In the genomic region with DNA sequence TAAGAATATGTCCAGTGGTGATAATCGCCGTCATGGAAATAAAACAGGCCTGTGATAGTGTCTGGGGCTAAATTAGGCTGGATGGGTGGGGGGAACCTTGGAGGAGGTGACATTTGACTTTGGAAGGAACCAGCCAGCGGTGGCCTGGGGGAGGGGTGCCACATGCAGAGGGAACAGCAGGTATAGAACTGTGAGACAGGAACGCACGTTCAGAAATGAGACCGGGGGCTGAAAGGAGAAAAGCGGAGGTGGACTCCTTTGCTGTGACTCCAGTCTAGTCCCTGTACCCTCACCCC, we compare ENCODE assay signal across 21 cellular contexts. TPM values are rescaled to one million over a fixed set of nuclear protein-coding genes. Genes with fewer than 3 reads are reported as not detected.
DNase-seq lines count a peak whose midpoint lies in the region; ATAC-seq and TF ChIP-seq lines count a peak whose summit lies in the region.
"Had no signal": no experiment of that assay in that cellular context is flagged by ENCODE, and none has a peak within 500 bp of the region (broad histone marks: within the 10 kb centered on the region; RNA-seq: fewer than 3 reads in every experiment).

No MANE protein-coding gene starts in this region.

- DNase-seq in Caco-2 (no peak), glutamatergic neuron (no peak), NCI-H345 treated with DMSO at 0.1 percent for 48 hours (lab: John Stamatoyannopoulos, UW; ENCODE audit: unreplicated experiment) (no peak), GM13977 (ENCODE audit: low spot score) (no peak)
- no peak for DNase-seq in activated T-cell treated with anti-CD3 and anti-CD28 coated beads, Interleukin-2, amount 50 U/mL, for 1 hour
- DNase-seq: activated CD4-positive, alpha-beta T cell treated with anti-CD3 and anti-CD28 coated beads for 4 hours; C1 segment of cervical spinal cord; dorsolateral prefrontal cortex; KG1; NCI-H146; NCI-H2171 treated with DMSO at 0.1 percent for 48 hours; ovary; T-helper 17 cell had no signal

- POLR2A ChIA-PET in Caco-2 (lab: Charles Lee) = no interaction called here

- CTCF ChIA-PET in Caco-2 (lab: Charles Lee) = interaction anchor here (0.7 kb wide), 1 partner anchor 269 kb away, joined by 5 read pairs; no protein-coding TSS in a partner anchor

- H3K4me1 ChIP-seq in Caco-2 (peaks cover 11% of the 10 kb centered on the region), neuron (ENCODE audit: insufficient read depth, low read length) (peaks cover 39% of the 10 kb centered on the region)

- H3K36me3 ChIP-seq in Caco-2 (ENCODE audit: control insufficient read depth, insufficient read depth, low read length) (no peaks in the 10 kb centered on the region), neuron (ENCODE audit: insufficient read depth, low read length) (no peaks in the 10 kb centered on the region)
- H3K36me3 ChIP-seq: ovary, tibial nerve had no signal

- H3K27me3 ChIP-seq in Caco-2 (replicated peaks; ENCODE audit: control insufficient read depth, insufficient read depth, low read length) (peaks cover 5% of the 10 kb centered on the region; the same call in 1 of the 2 replicates), neuron (ENCODE audit: insufficient read depth, low read length) (peaks cover 12% of the 10 kb centered on the region)
- H3K27me3 ChIP-seq: ovary had no signal

- H3K27me3 Mint-ChIP-seq in Caco-2 (ENCODE audit: insufficient read depth, unreplicated experiment) (peaks cover 19% of the 10 kb centered on the region), IgD-negative memory B cell (peaks cover 80% of the 10 kb centered on the region), glutamatergic neuron (ENCODE audit: unreplicated experiment) (peaks cover 43% of the 10 kb centered on the region)

- intact Hi-C loops in Caco-2 (cut with micrococcal nuclease; ENCODE audit: unreplicated experiment) = no loop called here

- H3K9me3 Mint-ChIP-seq in Caco-2 (ENCODE audit: unreplicated experiment) = no peaks in the 10 kb centered on the region
- no peaks in the 10 kb centered on the region for H3K9me3 Mint-ChIP-seq in IgD-negative memory B cell
- peaks cover 18% of the 10 kb centered on the region for H3K9me3 Mint-ChIP-seq in glutamatergic neuron (ENCODE audit: unreplicated experiment)
- H3K9me3 Mint-ChIP-seq: activated naive CD4-positive, alpha-beta T cell treated with anti-CD3 and anti-CD28 coated beads, Interleukin-2, amount 50 U/mL, for 72 hours had no signal

- H3K9me3 ChIP-seq in Caco-2 = no peaks in the 10 kb centered on the region
- peaks cover 2% of the 10 kb centered on the region for H3K9me3 ChIP-seq in neuron (ENCODE audit: low read length)
- H3K9me3 ChIP-seq: ovary, tibial nerve had no signal

- no peak for ATAC-seq in HG02840 (IDR thresholded peaks at IDR 0.05; ENCODE audit: low FRiP score, unreplicated experiment)
- ATAC-seq: activated naive CD4-positive, alpha-beta T cell treated with anti-CD3 and anti-CD28 coated beads, Interleukin-2, amount 50 U/mL, for 72 hours; T-helper 17 cell had no signal

- no peak overlapping the region for H2AFZ ChIP-seq in neuron (ENCODE audit: low read depth, low read length)

- H3K27ac Mint-ChIP-seq in Caco-2 (ENCODE audit: unreplicated experiment) (no peak overlapping the region), IgD-negative memory B cell (peak overlapping the region in 1 of 3 donors; percentile 60), glutamatergic neuron (ENCODE audit: unreplicated experiment) (no peak overlapping the region)
- H3K27ac Mint-ChIP-seq: activated naive CD4-positive, alpha-beta T cell treated with anti-CD3 and anti-CD28 coated beads, Interleukin-2, amount 50 U/mL, for 72 hours; T-helper 17 cell had no signal

- in situ Hi-C loops in GM13977 (cut with MboI; ENCODE audit: low pct_unique_long_range_greater_than_20kb, low sequenced_read_pairs, unreplicated experiment) = loop anchor here (10.0 kb wide), 1 partner anchor 284 kb away; no protein-coding TSS in a partner anchor

- peak overlapping the region; percentile 74 for H3K4me3 Mint-ChIP-seq in Caco-2 (ENCODE audit: unreplicated experiment)
- peak overlapping the region in 3 of 4 donors; percentile 19 to 56 (median 43) for H3K4me3 Mint-ChIP-seq in IgD-negative memory B cell
- H3K4me3 Mint-ChIP-seq in glutamatergic neuron (ENCODE audit: unreplicated experiment) = peak overlapping the region; percentile 36

- H3K4me1 Mint-ChIP-seq in Caco-2 (ENCODE audit: low read depth, unreplicated experiment) (no peaks in the 10 kb centered on the region), IgD-negative memory B cell (peaks cover 14 to 38% (median 21%) of the 10 kb centered on the region in 3 donors), glutamatergic neuron (ENCODE audit: low read depth, unreplicated experiment) (peaks cover 4% of the 10 kb centered on the region)

- peak overlapping the region; percentile 6; the same call in 1 of the 2 replicates for H3K4me3 ChIP-seq in Caco-2 (ENCODE audit: low read depth, low read length)
- H3K4me3 ChIP-seq in neuron (ENCODE audit: low read length) = peak overlapping the region; percentile 13

- no TSS peak for BruUV-seq in Caco-2 (replicated peaks; lab: Mats Ljungman, UMichigan)

- TF ChIP-seq CTCF in Caco-2 (IDR thresholded peaks at IDR 0.05; ENCODE audit: insufficient read depth in 1 of 2, low read depth in 1 of 2, low read length in 1 of 2, severe bottlenecking in 1 of 2, unreplicated experiment in 1 of 2) (no peak), glutamatergic neuron (IDR thresholded peaks at IDR 0.05; ENCODE audit: partially characterized antibody, unreplicated experiment) (no peak), GM13977 (IDR thresholded peaks at IDR 0.05; ENCODE audit: extremely low read depth, insufficient read depth, missing control alignments) (no peak)

- H3K36me3 Mint-ChIP-seq in Caco-2 (ENCODE audit: insufficient read depth, unreplicated experiment) (peaks cover 6% of the 10 kb centered on the region), IgD-negative memory B cell (no peaks in the 10 kb centered on the region), glutamatergic neuron (ENCODE audit: unreplicated experiment) (no peaks in the 10 kb centered on the region)

RNA-seq across cellular contexts. Expression of a gene that starts 2.6 kb away (rescaled TPM):
- total RNA-seq in Caco-2 (2022) (0.82 and 0.93 TPM in 2 replicates), glutamatergic neuron (ENCODE audit: unreplicated experiment) (4.2 TPM)
- polyA plus RNA-seq in IgD-negative memory B cell = not detected
- total RNA-seq: lung, sciatic nerve, T-helper 17 cell, tibial nerve had no signal
- polyA plus RNA-seq: AG04450, ovary had no signal

RNA-seq across cellular contexts. Expression of a gene that starts 10.5 kb away (rescaled TPM):
- total RNA-seq in Caco-2 (2022) (0.09 and 0.16 TPM in 2 replicates), glutamatergic neuron (ENCODE audit: unreplicated experiment) (0.10 TPM)
- polyA plus RNA-seq in IgD-negative memory B cell = not detected
- polyA plus RNA-seq: AG04450 had no signal
